In the genomic region with DNA sequence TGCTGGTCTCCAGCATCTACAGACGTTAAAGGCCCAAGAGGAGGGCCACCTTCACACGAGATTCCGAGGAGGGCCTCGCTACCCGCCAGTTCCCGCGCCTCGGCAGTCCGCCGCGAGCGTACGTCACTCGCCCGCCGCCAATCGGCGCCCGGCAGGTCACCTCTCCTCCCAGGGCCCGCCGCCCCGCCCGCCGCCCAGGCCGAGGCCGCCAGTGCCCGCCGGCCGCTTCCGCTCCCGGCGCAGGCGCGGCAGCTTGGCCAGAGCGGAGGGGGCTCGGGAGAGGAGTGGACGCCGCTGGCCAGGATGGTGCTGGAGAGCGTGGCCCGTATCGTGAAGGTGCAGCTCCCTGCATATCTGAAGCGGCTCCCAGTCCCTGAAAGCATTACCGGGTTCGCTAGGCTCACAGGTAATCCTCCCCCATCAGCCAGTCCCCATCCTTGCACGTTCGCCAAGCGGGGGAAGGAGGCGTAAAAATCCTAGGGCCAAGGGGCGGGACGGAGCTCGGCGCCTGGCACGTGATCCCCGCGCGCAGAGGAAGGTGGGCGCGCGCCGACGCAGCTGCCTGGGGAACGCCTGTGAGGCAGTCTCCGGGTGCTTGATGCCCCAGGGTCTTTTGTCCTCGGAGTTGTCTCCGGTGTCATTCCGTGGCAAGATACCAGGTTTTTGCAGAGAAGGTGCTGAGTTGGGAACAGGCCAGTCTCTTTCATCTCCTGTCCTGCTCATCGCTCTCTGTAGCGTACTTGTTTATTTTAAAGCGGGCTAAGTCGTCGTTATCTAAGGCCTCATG, we compare ENCODE assay signal across 8 cellular contexts. TPM values are rescaled to one million over a fixed set of nuclear protein-coding genes. Genes with fewer than 3 reads are reported as not detected.
DNase-seq lines count a peak whose midpoint lies in the region; ATAC-seq and TF ChIP-seq lines count a peak whose summit lies in the region.

Gene CISD2, plus strand, starts transcription at position 211 of the 787 bp plus-strand sequence. Its CDS starts 93 bp downstream, at position 304.

- peaks cover 29% of the 10 kb centered on the region for H3K36me3 ChIP-seq in OCI-LY3 (replicated peaks; ENCODE audit: low read depth, low read length)

- peaks cover 24% of the 10 kb centered on the region for H3K4me1 ChIP-seq in OCI-LY3 (ENCODE audit: low read length)

- H3K27me3 Mint-ChIP-seq in endothelial cell (ENCODE audit: unreplicated experiment), result peaks cover 2% of the 10 kb centered on the region

- H3K27ac ChIP-seq in OCI-LY3 (ENCODE audit: low read length), result peak within 1 kb of the TSS; percentile 88

- H3K9ac ChIP-seq in OCI-LY3 (ENCODE audit: low read length), result peak within 1 kb of the TSS; percentile 78

- H3K9me3 Mint-ChIP-seq in endothelial cell (ENCODE audit: unreplicated experiment), result no peaks in the 10 kb centered on the region

- peaks cover 12% of the 10 kb centered on the region for H3K36me3 Mint-ChIP-seq in endothelial cell (ENCODE audit: low read depth, unreplicated experiment)

- H2AFZ ChIP-seq in OCI-LY3 (ENCODE audit: low read depth, low read length), result peak within 1 kb of the TSS; percentile 82

- no peaks in the 10 kb centered on the region for H4K20me1 ChIP-seq in OCI-LY3 (ENCODE audit: insufficient read depth, low read length)

- DNase-seq in DMS 273 treated with DMSO at 0.1 percent for 48 hours (lab: John Stamatoyannopoulos, UW) (peak; percentile 72), HuH-7.5 (ENCODE audit: low spot score) (peak; percentile 53), endothelial cell (ENCODE audit: low spot score) (peak; percentile 94), midbrain (lab: John Stamatoyannopoulos, UW) (peak; percentile 96)
- DNase-seq in activated CD8-positive, alpha-beta memory T cell treated with anti-CD3 and anti-CD28 coated beads, Interleukin-2, amount 50 U/mL, for 48 hours, result peak; percentile 94
- DNase-seq in stimulated activated CD8-positive, alpha-beta memory T cell treated with anti-CD3 and anti-CD28 coated beads, Interleukin-15, amount 100 ng/mL, for 48 hours (ENCODE audit: low read depth in 2 of 2), result peak; percentile 89 to 91

- H3K4me3 Mint-ChIP-seq in endothelial cell (ENCODE audit: unreplicated experiment), result peak within 1 kb of the TSS; percentile 98

- peak within 1 kb of the TSS; percentile 93 for H3K4me3 ChIP-seq in OCI-LY3 (ENCODE audit: low read length)

- peaks cover 90% of the 10 kb centered on the region for H3K79me2 ChIP-seq in OCI-LY3 (ENCODE audit: low read length)

- H3K27ac Mint-ChIP-seq in endothelial cell (ENCODE audit: unreplicated experiment), result peak within 1 kb of the TSS; percentile 96

- TF ChIP-seq CTCF in OCI-LY3 (IDR thresholded peaks at IDR 0.05; ENCODE audit: low read depth, low read length) (no peak), endothelial cell (IDR thresholded peaks at IDR 0.05; ENCODE audit: unreplicated experiment) (no peak)

- no peaks in the 10 kb centered on the region for H3K9me3 ChIP-seq in OCI-LY3 (ENCODE audit: insufficient read depth, low read length)

- H3K27me3 ChIP-seq in OCI-LY3 (ENCODE audit: low read depth, low read length), result no peaks in the 10 kb centered on the region

- H3K4me2 ChIP-seq in OCI-LY3 (ENCODE audit: low read length), result peak within 1 kb of the TSS; percentile 84

- ATAC-seq in GM21528 (IDR thresholded peaks at IDR 0.05; ENCODE audit: low FRiP score, unreplicated experiment), result peak; percentile 91

- H3K4me1 Mint-ChIP-seq in endothelial cell (ENCODE audit: unreplicated experiment), result peaks cover 20% of the 10 kb centered on the region

RNA-seq across cellular contexts. Expression of gene CISD2, which starts in this region (rescaled TPM):
- 27.2 TPM for total RNA-seq in endothelial cell (ENCODE audit: unreplicated experiment)

Comparison
In these comparisons a context has a peak if more than half of its experiments do, and no peak if none do; other contexts are left out.
1. Peak in every context shown above with its lines: DNase-seq, ATAC-seq, H3K4me3 ChIP-seq and H3K27ac ChIP-seq.